Comparison of ENCODE assay signal across 7 cellular contexts in the genomic region with DNA sequence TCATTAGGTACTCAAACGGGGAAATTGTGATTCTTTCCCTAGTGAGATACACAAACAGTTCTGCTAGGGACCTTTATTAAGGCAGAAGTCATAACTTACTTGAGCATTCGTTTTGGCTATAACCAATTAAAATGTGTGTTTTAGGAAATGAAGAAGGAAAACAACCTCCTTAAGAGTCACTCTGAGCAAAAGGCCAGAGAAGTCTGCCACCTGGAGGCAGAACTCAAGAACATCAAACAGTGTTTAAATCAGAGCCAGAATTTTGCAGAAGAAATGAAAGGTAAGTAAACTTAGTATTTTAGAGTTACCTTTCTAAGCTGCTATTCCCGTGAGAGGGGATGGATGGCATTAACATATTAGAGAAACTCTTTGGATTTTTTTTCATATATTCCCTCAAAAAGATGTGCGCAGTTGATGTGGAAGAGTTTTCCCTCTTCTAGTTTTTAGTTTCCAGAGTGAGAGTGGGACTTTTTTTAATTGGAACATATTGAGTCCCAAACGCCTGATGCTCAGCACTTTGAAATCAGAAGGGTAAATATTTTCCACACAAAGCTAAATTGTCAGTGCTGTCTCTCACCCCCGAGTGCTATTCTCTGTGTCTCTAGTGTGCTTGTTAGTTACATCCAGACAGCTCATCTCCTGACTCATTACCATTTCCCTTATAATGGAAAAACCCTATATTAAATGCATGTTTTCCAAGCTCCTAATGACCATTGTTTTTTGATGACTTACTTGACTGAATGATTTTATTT. TPM values are rescaled to one million over a fixed set of nuclear protein-coding genes. Genes with fewer than 3 reads are reported as not detected.
DNase-seq lines count a peak whose midpoint lies in the region; ATAC-seq and TF ChIP-seq lines count a peak whose summit lies in the region.

No MANE protein-coding gene starts in this region.

- no peaks in the 10 kb centered on the region for H3K4me1 ChIP-seq in esophagus squamous epithelium

- no peaks in the 10 kb centered on the region for H3K4me1 Mint-ChIP-seq in Calu3 (ENCODE audit: low read depth, unreplicated experiment)
- H3K4me1 Mint-ChIP-seq in T-helper 17 cell: peaks cover 18% of the 10 kb centered on the region

- no peak overlapping the region for H3K27ac Mint-ChIP-seq in Calu3 (ENCODE audit: unreplicated experiment)
- peak overlapping the region; percentile 63 for H3K27ac Mint-ChIP-seq in T-helper 17 cell

- intact Hi-C loops in Calu3 (cut with micrococcal nuclease; ENCODE audit: unreplicated experiment): loop anchor here (1.0 to 5.0 kb wide), 2 partner anchors 376 to 425 kb away; no protein-coding TSS in a partner anchor
- intact Hi-C loops in esophagus squamous epithelium (cut with DNase I): no loop called here

- H3K4me3 Mint-ChIP-seq in Calu3 (ENCODE audit: low read depth, unreplicated experiment) (no peak overlapping the region), T-helper 17 cell (peak overlapping the region; percentile 68)

- ATAC-seq in GM18505 (IDR thresholded peaks at IDR 0.05; ENCODE audit: unreplicated experiment) (peak; percentile 66), HG03442 (IDR thresholded peaks at IDR 0.05; ENCODE audit: unreplicated experiment) (peak; percentile 77), T-helper 17 cell (peak; percentile 62), HG03439 (IDR thresholded peaks at IDR 0.05; ENCODE audit: unreplicated experiment) (no peak)

- no TSS peak for BruUV-seq in Calu3 (replicated peaks; lab: Mats Ljungman, UMichigan)

- H3K27me3 ChIP-seq in esophagus squamous epithelium: no peaks in the 10 kb centered on the region

- TF ChIP-seq POLR2A in GM18505 (IDR thresholded peaks at IDR 0.05; ENCODE audit: borderline replicate concordance, extremely low read depth, insufficient read depth, insufficient read length): no peak
- no peak for TF ChIP-seq POLR2A in esophagus squamous epithelium (IDR thresholded peaks at IDR 0.05)

- 53 to 65% methylated on average over 6 of the region's 6 CpGs for WGBS in esophagus squamous epithelium, 2 donors

- no peak overlapping the region for H3K27ac ChIP-seq in esophagus squamous epithelium

- H3K9me3 Mint-ChIP-seq in Calu3 (ENCODE audit: low read depth, unreplicated experiment): no peaks in the 10 kb centered on the region

- H3K36me3 ChIP-seq in esophagus squamous epithelium: peaks cover 0 to 19% (median 0%) of the 10 kb centered on the region in 3 donors

- H3K36me3 Mint-ChIP-seq in Calu3 (ENCODE audit: insufficient read depth, unreplicated experiment) (peaks cover 22% of the 10 kb centered on the region), T-helper 17 cell (ENCODE audit: low read depth) (no peaks in the 10 kb centered on the region)

- TF ChIP-seq CTCF in Calu3 (IDR thresholded peaks at IDR 0.05; ENCODE audit: unreplicated experiment) (peak; percentile 45), esophagus squamous epithelium (IDR thresholded peaks at IDR 0.05) (peak in 5 of 6 experiments; percentile 29 to 64 (median 54))

- no peak overlapping the region for H3K4me3 ChIP-seq in esophagus squamous epithelium

- H3K9me3 ChIP-seq in T-helper 17 cell (ENCODE audit: control insufficient read depth, low read length, poor library complexity, severe bottlenecking) (no peaks in the 10 kb centered on the region), esophagus squamous epithelium (no peaks in the 10 kb centered on the region)

- DNase-seq in Calu3: peak; percentile 42
- peak in 1 of 3 donors; percentile 8 for DNase-seq in T-helper 17 cell
- no peak for DNase-seq in esophagus squamous epithelium (lab: John Stamatoyannopoulos, UW)
- DNase-seq in retina: peak; percentile 11

- no peaks in the 10 kb centered on the region for H3K27me3 Mint-ChIP-seq in Calu3 (ENCODE audit: unreplicated experiment)
- no peaks in the 10 kb centered on the region for H3K27me3 Mint-ChIP-seq in T-helper 17 cell

- CTCF ChIA-PET in Calu3 (lab: Charles Lee): interaction anchor here (0.6 to 2.5 kb wide), 3 partner anchors 305 to 622 kb away, joined by 7 read pairs; no protein-coding TSS in a partner anchor

RNA-seq across cellular contexts. Expression of a gene that starts 34.9 kb away (rescaled TPM):
- total RNA-seq in Calu3 (2022) (118 and 144 TPM in 2 replicates), T-helper 17 cell (1 to 10 TPM; 2.0 to 3.2 TPM), esophagus squamous epithelium (10 to 100 TPM; 13.8 to 26.3 (median 18.8) TPM)
